1 cellular context compared by ENCODE assay signal in the genomic region with DNA sequence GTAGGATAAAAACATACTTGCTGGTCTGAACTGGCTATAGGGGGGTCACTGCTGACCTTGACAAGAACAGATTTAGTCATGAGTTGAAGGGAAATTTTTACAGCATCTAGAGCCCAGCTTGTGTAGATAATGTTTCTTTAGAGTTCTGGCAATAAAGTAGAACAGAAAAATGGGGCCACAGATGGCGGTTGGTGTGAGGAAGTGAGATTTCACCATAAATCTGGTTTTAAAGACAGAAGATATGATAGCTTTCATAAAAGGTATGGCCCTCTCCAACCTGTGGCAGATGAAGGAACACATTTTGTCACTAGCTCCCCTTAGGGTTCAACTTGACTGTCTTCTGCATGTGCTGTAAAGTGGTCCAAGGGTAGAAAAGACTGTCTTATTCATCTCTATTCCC.
TF ChIP-seq lines count a peak whose summit lies in the region.

No MANE protein-coding gene starts in this region.

TF ChIP-seq in IMR-90, 13 proteins besides CTCF, POLR2A, EP300 and RAD21:
- TF ChIP-seq BHLHE40 (IDR thresholded peaks at IDR 0.05; ENCODE audit: low read depth, low read length) (no peak), FOS (IDR thresholded peaks at IDR 0.05; ENCODE audit: low read depth, low read length) (no peak), RCOR1 (IDR thresholded peaks at IDR 0.05; ENCODE audit: insufficient replicate concordance, low read length) (no peak), ELK1 (IDR thresholded peaks at IDR 0.05; ENCODE audit: borderline replicate concordance, low read depth, low read length) (no peak), MAFK (IDR thresholded peaks at IDR 0.05; ENCODE audit: low read depth, low read length) (no peak), RFX5 (IDR thresholded peaks at IDR 0.05; ENCODE audit: low read depth, low read length) (no peak), MAZ (IDR thresholded peaks at IDR 0.05; ENCODE audit: borderline replicate concordance, low read depth, low read length) (no peak), SMC3 (IDR thresholded peaks at IDR 0.05; ENCODE audit: low read depth, low read length) (no peak), NFE2L2 (IDR thresholded peaks at IDR 0.05; ENCODE audit: low read depth, low read length) (no peak), MXI1 (IDR thresholded peaks at IDR 0.05; ENCODE audit: borderline replicate concordance, low read depth, low read length) (no peak), CHD1 (IDR thresholded peaks at IDR 0.05; ENCODE audit: low read depth, low read length) (no peak), CEBPB (IDR thresholded peaks at IDR 0.05; ENCODE audit: low read depth, low read length) (no peak)
- TF ChIP-seq, protein P1, sequence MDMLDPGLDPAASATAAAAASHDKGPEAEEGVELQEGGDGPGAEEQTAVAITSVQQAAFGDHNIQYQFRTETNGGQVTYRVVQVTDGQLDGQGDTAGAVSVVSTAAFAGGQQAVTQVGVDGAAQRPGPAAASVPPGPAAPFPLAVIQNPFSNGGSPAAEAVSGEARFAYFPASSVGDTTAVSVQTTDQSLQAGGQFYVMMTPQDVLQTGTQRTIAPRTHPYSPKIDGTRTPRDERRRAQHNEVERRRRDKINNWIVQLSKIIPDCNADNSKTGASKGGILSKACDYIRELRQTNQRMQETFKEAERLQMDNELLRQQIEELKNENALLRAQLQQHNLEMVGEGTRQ (IDR thresholded peaks at IDR 0.05; ENCODE audit: low read depth, low read length) = no peak
TF ChIP-seq in IMR-90: peak in this region for 0.
